Comparison of ENCODE assay signal across 34 cellular contexts in the genomic region with DNA sequence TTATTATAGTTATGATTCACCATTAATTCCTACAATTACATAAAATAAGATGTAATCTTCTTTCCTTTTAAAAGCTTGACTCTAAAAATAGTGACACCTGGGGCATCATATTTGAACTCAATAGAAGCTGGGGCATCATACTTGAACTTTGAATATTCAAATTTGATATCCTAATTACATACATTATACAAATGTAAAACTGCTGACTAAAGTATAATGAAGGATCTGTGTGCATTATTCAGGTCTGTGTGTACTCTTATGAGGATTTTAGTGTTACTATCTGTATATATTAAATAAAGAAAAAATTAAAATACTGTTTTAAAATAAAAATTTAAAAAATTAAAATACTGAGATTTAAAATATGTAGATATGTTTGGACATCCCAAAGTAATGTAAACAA.
"Had no signal": no experiment of that assay in that cellular context is flagged by ENCODE, and none has a peak within 500 bp of the region (broad histone marks: within the 10 kb centered on the region; RNA-seq: fewer than 3 reads in every experiment).

No MANE protein-coding gene starts in this region.

- H3K4me3 Mint-ChIP-seq: activated B cell treated with CpG ODN at 0.5 μM for 24 hours; activated CD8-positive, alpha-beta T cell treated with anti-CD3 and anti-CD28 coated beads for 36 hours; activated naive CD4-positive, alpha-beta T cell treated with anti-CD3 and anti-CD28 coated beads for 36 hours; activated naive CD4-positive, alpha-beta T cell treated with anti-CD3 and anti-CD28 coated beads, Interleukin-2, amount 50 U/mL, for 24 hours; activated naive CD8-positive, alpha-beta T cell treated with anti-CD3 and anti-CD28 coated beads for 36 hours; activated naive CD8-positive, alpha-beta T cell treated with anti-CD3 and anti-CD28 coated beads, Interleukin-2, amount 50 U/mL, for 24 hours; activated T-cell treated with anti-CD3 and anti-CD28 coated beads, Interleukin-2, amount 50 U/mL, for 4 hours; activated T-helper 1 cell treated with anti-CD3 and anti-CD28 coated beads, Interleukin-12 subunit alpha, Interleukin-12 subunit beta, Interleukin-2, Interleukin-4 antibody, amounts not matched to agents 30 ng/mL and 10 ng/mL and 1 ng/mL, durations not matched to agents 14 hours and 24 hours and 36 hours; dendritic cell treated with granulocyte-macrophage colony-stimulating factor and Interleukin-4, amounts not matched to agents 40 ng/mL and 50 ng/mL, for 4 days; endodermal cell; T-helper 1 cell treated with Interleukin-12 subunit alpha and Interleukin-12 subunit beta and Interleukin-4 antibody, amounts not matched to agents 30 μg/mL and 1 μg/mL, for 36 hours had no signal

- H3K27me3 Mint-ChIP-seq: activated B cell treated with CpG ODN at 0.5 μM for 24 hours; activated CD8-positive, alpha-beta T cell treated with anti-CD3 and anti-CD28 coated beads for 36 hours; activated naive CD4-positive, alpha-beta T cell treated with anti-CD3 and anti-CD28 coated beads, Interleukin-2, amount 50 U/mL, for 24 hours; activated naive CD8-positive, alpha-beta T cell treated with anti-CD3 and anti-CD28 coated beads for 36 hours; activated naive CD8-positive, alpha-beta T cell treated with anti-CD3 and anti-CD28 coated beads, Interleukin-2, amount 50 U/mL, for 24 hours; dendritic cell treated with granulocyte-macrophage colony-stimulating factor and Interleukin-4, amounts not matched to agents 40 ng/mL and 50 ng/mL, for 4 days had no signal

- H3K4me2 ChIP-seq: hepatocyte had no signal

- H3K4me1 Mint-ChIP-seq: activated B cell treated with CpG ODN at 0.5 μM for 24 hours; activated naive CD4-positive, alpha-beta T cell treated with anti-CD3 and anti-CD28 coated beads, Interleukin-2, amount 50 U/mL, for 24 hours; activated naive CD8-positive, alpha-beta T cell treated with anti-CD3 and anti-CD28 coated beads for 36 hours; activated naive CD8-positive, alpha-beta T cell treated with anti-CD3 and anti-CD28 coated beads, Interleukin-2, amount 50 U/mL, for 24 hours; endodermal cell had no signal

- H3K4me3 ChIP-seq: adrenal gland, body of pancreas, colonic mucosa, dorsolateral prefrontal cortex, gastrocnemius medialis, heart left ventricle, hepatocyte had no signal

- H3K9me3 ChIP-seq: adrenal gland, colonic mucosa, gastrocnemius medialis, heart left ventricle had no signal

- ATAC-seq: activated CD4-positive, CD25-positive, alpha-beta regulatory T cell treated with anti-CD3 and anti-CD28 coated beads, Interleukin-2, amount 50 U/mL, for 24 hours; activated CD8-positive, alpha-beta T cell treated with anti-CD3 and anti-CD28 coated beads for 36 hours; activated naive CD8-positive, alpha-beta T cell treated with anti-CD3 and anti-CD28 coated beads, Interleukin-2, amount 50 U/mL, for 24 hours; activated T-cell treated with anti-CD3 and anti-CD28 coated beads, Interleukin-2, amount 50 U/mL, for 4 hours; body of pancreas; esophagus mucosa; gastrocnemius medialis; heart left ventricle had no signal

- DNase-seq: activated B cell treated with CpG ODN at 0.5 μM for 24 hours; activated CD4-positive, alpha-beta T cell treated with anti-CD3 and anti-CD28 coated beads for 48 hours; activated CD4-positive, alpha-beta T cell treated with anti-CD3 and anti-CD28 coated beads, Interleukin-2, amount 50 U/mL, for 1 hour; activated CD4-positive, alpha-beta T cell treated with anti-CD3 and anti-CD28 coated beads, Interleukin-2, amount 50 U/mL, for 48 hours; activated CD8-positive, alpha-beta memory T cell treated with anti-CD3 and anti-CD28 coated beads for 24 hours; activated CD8-positive, alpha-beta T cell treated with anti-CD3 and anti-CD28 coated beads for 36 hours; activated effector memory CD4-positive, alpha-beta T cell treated with anti-CD3 and anti-CD28 coated beads, Interleukin-2, amount 50 U/mL, for 16 hours; activated naive CD4-positive, alpha-beta T cell treated with anti-CD3 and anti-CD28 coated beads for 36 hours; activated naive CD8-positive, alpha-beta T cell treated with anti-CD3 and anti-CD28 coated beads for 36 hours; activated naive CD8-positive, alpha-beta T cell treated with anti-CD3 and anti-CD28 coated beads, Interleukin-2, amount 50 U/mL, for 24 hours; activated T-cell treated with anti-CD3 and anti-CD28 coated beads, Interleukin-2, amount 50 U/mL, for 4 hours; adrenal gland; aorta; body of pancreas; caudate nucleus; cerebellar nuclear complex; colonic mucosa; dorsolateral prefrontal cortex; effector memory CD4-positive, alpha-beta T cell; endodermal cell; foreskin fibroblast; gastrocnemius medialis; glutamatergic neuron; heart left ventricle; T1000; WERI-Rb-1 had no signal

- H3K27ac Mint-ChIP-seq: activated B cell treated with CpG ODN at 0.5 μM for 24 hours; activated CD8-positive, alpha-beta T cell treated with anti-CD3 and anti-CD28 coated beads for 36 hours; activated naive CD4-positive, alpha-beta T cell treated with anti-CD3 and anti-CD28 coated beads for 36 hours; activated naive CD4-positive, alpha-beta T cell treated with anti-CD3 and anti-CD28 coated beads, Interleukin-2, amount 50 U/mL, for 24 hours; activated naive CD8-positive, alpha-beta T cell treated with anti-CD3 and anti-CD28 coated beads for 36 hours; activated naive CD8-positive, alpha-beta T cell treated with anti-CD3 and anti-CD28 coated beads, Interleukin-2, amount 50 U/mL, for 24 hours; activated T-helper 1 cell treated with anti-CD3 and anti-CD28 coated beads, Interleukin-12 subunit alpha, Interleukin-12 subunit beta, Interleukin-2, Interleukin-4 antibody, amounts not matched to agents 30 ng/mL and 10 ng/mL and 1 ng/mL, durations not matched to agents 14 hours and 24 hours and 36 hours; activated T-helper 2 cell treated with anti-CD3 and anti-CD28 coated beads, Interferon-gamma antibody, Interleukin-2, Interleukin-4, amounts not matched to agents 10 μg/mL and 5 μg/mL and 100 μg/mL, durations not matched to agents 14 hours and 24 hours and 36 hours; dendritic cell treated with granulocyte-macrophage colony-stimulating factor and Interleukin-4, amounts not matched to agents 40 ng/mL and 50 ng/mL, for 4 days; endodermal cell; T-helper 1 cell treated with Interleukin-12 subunit alpha and Interleukin-12 subunit beta and Interleukin-4 antibody, amounts not matched to agents 30 μg/mL and 1 μg/mL, for 36 hours had no signal

- H3K36me3 ChIP-seq: adrenal gland, colonic mucosa, gastrocnemius medialis, heart left ventricle, WERI-Rb-1 had no signal

- H3K4me1 ChIP-seq: adrenal gland, body of pancreas, colonic mucosa, gastrocnemius medialis, heart left ventricle had no signal

- H3K27ac ChIP-seq: adrenal gland, body of pancreas, colonic mucosa, dorsolateral prefrontal cortex, gastrocnemius medialis, heart left ventricle, hepatocyte, WERI-Rb-1 had no signal

- H3K36me3 Mint-ChIP-seq: activated naive CD4-positive, alpha-beta T cell treated with anti-CD3 and anti-CD28 coated beads, Interleukin-2, amount 50 U/mL, for 24 hours; activated naive CD8-positive, alpha-beta T cell treated with anti-CD3 and anti-CD28 coated beads for 36 hours had no signal
